7 cellular contexts compared by ENCODE assay signal in genomic region chr2:218908721-218909619, GRCh38. TPM values are rescaled to one million over a fixed set of nuclear protein-coding genes. Genes with fewer than 3 reads are reported as not detected.
DNase-seq lines count a peak whose midpoint lies in the region; ATAC-seq, FAIRE-seq and TF ChIP-seq lines count a peak whose summit lies in the region.

No MANE protein-coding gene starts in this region.

- H3K36me3 ChIP-seq in spleen: no peaks in the 10 kb centered on the region

- peaks cover 0 to 43% (median 0%) of the 10 kb centered on the region in 7 donors for H3K27me3 ChIP-seq in spleen (replicated peaks in 1 of 7)

- H3K4me1 ChIP-seq in spleen: peaks cover 6 to 16% (median 11%) of the 10 kb centered on the region in 6 donors

- peak overlapping the region in 5 of 8 donors; percentile 12 to 58 (median 42) for H3K27ac ChIP-seq in spleen

- FAIRE-seq in islet of Langerhans (lab: Jason Lieb, UNC): peak; percentile 71

- no peak for TF ChIP-seq POLR2A in spleen (IDR thresholded peaks at IDR 0.05)

- ATAC-seq in GM18508 (IDR thresholded peaks at IDR 0.05; ENCODE audit: insufficient read depth, unreplicated experiment) (peak; percentile 68), HG02981 (IDR thresholded peaks at IDR 0.05; ENCODE audit: unreplicated experiment) (peak; percentile 91)

- DNase-seq in NCI-H2107 treated with DMSO at 0.1 percent for 48 hours (lab: John Stamatoyannopoulos, UW; ENCODE audit: unreplicated experiment) (peak; percentile 75), cardiac fibroblast (ENCODE audit: low read depth in 2 of 2) (peak; percentile 83 to 88), spleen (peak; percentile 95)

- TF ChIP-seq CTCF in WI38 (IDR thresholded peaks at IDR 0.05; ENCODE audit: low read depth, low read length) (no peak), cardiac fibroblast (IDR thresholded peaks at IDR 0.05; ENCODE audit: low read depth, low read length) (no peak), spleen (IDR thresholded peaks at IDR 0.05 in 8 of 11, conservative IDR thresholded peaks at IDR 0.05 in 3 of 11) (peak in 2 of 11 experiments; percentile 20 to 25)

- H3K9me3 ChIP-seq in spleen: no peaks in the 10 kb centered on the region

- WGBS in spleen, 5 donors: 3 to 6% (median 3%) methylated on average over 51 to 58 of the region's 58 CpGs

- intact Hi-C loops in spleen (cut with DNase I; ENCODE audit: low total_unique reads): no loop called here

- H3K4me3 ChIP-seq in WI38 (ENCODE audit: low read depth, low read length) (peak overlapping the region; percentile 49), cardiac fibroblast (replicated peaks in 1 of 2; ENCODE audit: low read depth in 2 of 2, low read length in 2 of 2) (peak overlapping the region; percentile 54 to 55), spleen (peak overlapping the region; percentile 34 to 70 (median 50))

RNA-seq across cellular contexts. Expression of gene WNT10A, which starts 28.3 kb away (rescaled TPM):
- total RNA-seq in spleen: 1 to 10 TPM; 1.6 to 7.9 (median 3.5) TPM
- polyA plus RNA-seq in spleen: 1 to 10 TPM; 1.5 to 2.5 (median 1.5) TPM

RNA-seq across cellular contexts. Expression of gene WNT6, which starts 49.4 kb away (rescaled TPM):
- 10 to 100 TPM in 3 of 7 donors, 1 to 10 TPM in 4; 2.2 to 10.9 (median 10.0) TPM for total RNA-seq in spleen
- polyA plus RNA-seq in spleen: 1 to 10 TPM; 1.1 to 4.0 (median 1.1) TPM

RNA-seq across cellular contexts. Expression of gene CDK5R2, which starts 50.5 kb away (rescaled TPM):
- total RNA-seq in spleen: not detected
- polyA plus RNA-seq in spleen: not detected

Comparison
In these comparisons a context has a peak if more than half of its experiments do, and no peak if none do; other contexts are left out.
1. Peak in every context shown above with its lines: DNase-seq, ATAC-seq, H3K4me3 ChIP-seq and H3K27ac ChIP-seq.